ENCODE assay signal across 16 cellular contexts in genomic region chr1:50421366-50421748, GRCh38. TPM values are rescaled to one million over a fixed set of nuclear protein-coding genes. Genes with fewer than 3 reads are reported as not detected.
DNase-seq lines count a peak whose midpoint lies in the region; ATAC-seq and TF ChIP-seq lines count a peak whose summit lies in the region.
"Had no signal": no experiment of that assay in that cellular context is flagged by ENCODE, and none has a peak within 500 bp of the region (broad histone marks: within the 10 kb centered on the region; RNA-seq: fewer than 3 reads in every experiment).

No MANE protein-coding gene starts in this region.

- H3K36me3 ChIP-seq in SJCRH30, result peaks cover 45% of the 10 kb centered on the region
- H3K36me3 ChIP-seq in iPS-18a (ENCODE audit: control insufficient read depth, low read depth, low read length), result no peaks in the 10 kb centered on the region
- H3K36me3 ChIP-seq: esophagus muscularis mucosa had no signal

- peak overlapping the region; percentile 54 for H3K4me3 Mint-ChIP-seq in activated naive CD8-positive, alpha-beta T cell
- no peak overlapping the region for H3K4me3 Mint-ChIP-seq in activated naive CD8-positive, alpha-beta T cell treated with anti-CD3 and anti-CD28 coated beads for 36 hours
- H3K4me3 Mint-ChIP-seq in stimulated activated naive CD8-positive, alpha-beta T cell treated with anti-CD3 and anti-CD28 coated beads, Interleukin-15, amount 100 ng/mL, for 72 hours, result peak overlapping the region; percentile 16 to 30

- no peak overlapping the region for H3K27ac ChIP-seq in SJCRH30
- no peak overlapping the region for H3K27ac ChIP-seq in iPS-18a (ENCODE audit: low read length)
- H3K27ac ChIP-seq: esophagus muscularis mucosa had no signal

- ATAC-seq in stimulated activated naive CD8-positive, alpha-beta T cell treated with anti-CD3 and anti-CD28 coated beads, Interleukin-15, amount 100 ng/mL, for 72 hours, result no peak
- ATAC-seq in GM21619 (IDR thresholded peaks at IDR 0.05; ENCODE audit: unreplicated experiment), result no peak

- H3K4me3 ChIP-seq in SJCRH30 (peak overlapping the region; percentile 81), iPS-18a (ENCODE audit: low read length) (peak overlapping the region; percentile 21)

- H3K9me3 ChIP-seq in SJCRH30 (replicated peaks) (no peaks in the 10 kb centered on the region), iPS-18a (ENCODE audit: control insufficient read depth, low read depth, low read length) (no peaks in the 10 kb centered on the region)
- H3K9me3 ChIP-seq: esophagus muscularis mucosa had no signal

- no peak for TF ChIP-seq POLR2A in erythroblast (IDR thresholded peaks at IDR 0.05; ENCODE audit: low read length)

- H3K9ac ChIP-seq in iPS-18a (ENCODE audit: low read length), result no peak overlapping the region

- H3K27me3 Mint-ChIP-seq in activated naive CD8-positive, alpha-beta T cell, result peaks cover 47% of the 10 kb centered on the region
- H3K27me3 Mint-ChIP-seq in activated naive CD8-positive, alpha-beta T cell treated with anti-CD3 and anti-CD28 coated beads for 36 hours, result peaks cover 92% of the 10 kb centered on the region
- peaks cover 95% of the 10 kb centered on the region for H3K27me3 Mint-ChIP-seq in stimulated activated naive CD8-positive, alpha-beta T cell treated with anti-CD3 and anti-CD28 coated beads, Interleukin-15, amount 100 ng/mL, for 72 hours

- H3K4me1 ChIP-seq in SJCRH30 (no peaks in the 10 kb centered on the region), iPS-18a (ENCODE audit: control insufficient read depth, low read depth, low read length) (peaks cover 20% of the 10 kb centered on the region)

- DNase-seq in activated naive CD8-positive, alpha-beta T cell treated with anti-CD3 and anti-CD28 coated beads for 36 hours, result no peak
- no peak for DNase-seq in SJCRH30
- no peak for DNase-seq in stimulated activated naive CD8-positive, alpha-beta T cell treated with anti-CD3 and anti-CD28 coated beads, Interleukin-15, amount 100 ng/mL, for 72 hours
- DNase-seq in erythroblast (lab: John Stamatoyannopoulos, UW), result no peak
- DNase-seq in SKM-1 (lab: John Stamatoyannopoulos, UW; ENCODE audit: unreplicated experiment), result no peak
- DNase-seq: activated gamma-delta T cell, DMS 273 treated with DMSO at 0.1 percent for 48 hours, hippocampal formation had no signal

- peaks cover 57% of the 10 kb centered on the region for H3K4me1 Mint-ChIP-seq in activated naive CD8-positive, alpha-beta T cell (ENCODE audit: low read depth)
- peaks cover 55% of the 10 kb centered on the region for H3K4me1 Mint-ChIP-seq in activated naive CD8-positive, alpha-beta T cell treated with anti-CD3 and anti-CD28 coated beads for 36 hours
- peaks cover 87% of the 10 kb centered on the region for H3K4me1 Mint-ChIP-seq in stimulated activated naive CD8-positive, alpha-beta T cell treated with anti-CD3 and anti-CD28 coated beads, Interleukin-15, amount 100 ng/mL, for 72 hours

- no peaks in the 10 kb centered on the region for H3K9me3 Mint-ChIP-seq in activated naive CD8-positive, alpha-beta T cell (ENCODE audit: low read depth)
- H3K9me3 Mint-ChIP-seq in activated naive CD8-positive, alpha-beta T cell treated with anti-CD3 and anti-CD28 coated beads for 36 hours, result no peaks in the 10 kb centered on the region
- no peaks in the 10 kb centered on the region for H3K9me3 Mint-ChIP-seq in stimulated activated naive CD8-positive, alpha-beta T cell treated with anti-CD3 and anti-CD28 coated beads, Interleukin-15, amount 100 ng/mL, for 72 hours

- H3K27ac Mint-ChIP-seq in activated naive CD8-positive, alpha-beta T cell, result no peak overlapping the region
- H3K27ac Mint-ChIP-seq in activated naive CD8-positive, alpha-beta T cell treated with anti-CD3 and anti-CD28 coated beads for 36 hours, result no peak overlapping the region
- no peak overlapping the region for H3K27ac Mint-ChIP-seq in stimulated activated naive CD8-positive, alpha-beta T cell treated with anti-CD3 and anti-CD28 coated beads, Interleukin-15, amount 100 ng/mL, for 72 hours
- H3K27ac Mint-ChIP-seq: progenitor cell of endocrine pancreas had no signal

- no peaks in the 10 kb centered on the region for H3K27me3 ChIP-seq in SJCRH30
- H3K27me3 ChIP-seq in iPS-18a (ENCODE audit: control insufficient read depth, insufficient read depth, low read length), result peaks cover 100% of the 10 kb centered on the region

- no peaks in the 10 kb centered on the region for H3K36me3 Mint-ChIP-seq in activated naive CD8-positive, alpha-beta T cell
- H3K36me3 Mint-ChIP-seq in activated naive CD8-positive, alpha-beta T cell treated with anti-CD3 and anti-CD28 coated beads for 36 hours, result no peaks in the 10 kb centered on the region

RNA-seq across cellular contexts. Expression of gene DMRTA2, which starts 1.9 kb away (rescaled TPM):
- total RNA-seq in activated naive CD8-positive, alpha-beta T cell treated with anti-CD3 and anti-CD28 coated beads for 36 hours, result under 1 TPM in 1 of 2 experiments, not detected in 1; 0.08 TPM
- 39.1 and 40.1 TPM in 2 replicates for total RNA-seq in SJCRH30 (2014; rRNA removed; shearing (Covaris generic))
- total RNA-seq: chondrocyte, esophagus muscularis mucosa, mesenteric fat pad, progenitor cell of endocrine pancreas, urinary bladder had no signal

Comparison
In these comparisons a context has a peak if more than half of its experiments do, and no peak if none do; other contexts are left out.
1. RNA of gene DMRTA2, which starts 1.9 kb away (total RNA-seq): 39.1 to 40.1 TPM in SJCRH30; 0.08 TPM in activated naive CD8-positive, alpha-beta T cell treated with anti-CD3 and anti-CD28 coated beads for 36 hours; every median in the first group is over 10 times any median in the second.